In genomic region chr7:127865466-127865865, GRCh38 we compare ENCODE assay signal across 14 cellular contexts.
A peak's percentile ranks its signal among the peaks of the same experiment; 100 is the strongest.
DNase-seq lines count a peak whose midpoint lies in the region; ATAC-seq and TF ChIP-seq lines count a peak whose summit lies in the region.
"Had no signal": no experiment of that assay in that cellular context is flagged by ENCODE, and none has a peak within 500 bp of the region (broad histone marks: within the 10 kb centered on the region; RNA-seq: fewer than 3 reads in every experiment).

No MANE protein-coding gene starts in this region.

- no peak overlapping the region for H3K9ac ChIP-seq in DND-41 (ENCODE audit: low read depth, low read length)
- H3K9ac ChIP-seq: BLaER1 treated with 17β-estradiol and CSF1 and Interleukin-3, amounts not matched to agents 10 nM and 100 nM had no signal

- POLR2A ChIA-PET in naive thymus-derived CD8-positive, alpha-beta T cell (lab: Charles Lee): interaction anchor here (0.9 kb wide), 1 partner anchor 9 kb away, joined by 3 read pairs; no protein-coding TSS in a partner anchor

- H3K4me2 ChIP-seq in DND-41 (ENCODE audit: insufficient read depth, low read length): no peak overlapping the region
- H3K4me2 ChIP-seq: BLaER1 treated with 17β-estradiol and CSF1 and Interleukin-3, amounts not matched to agents 10 nM and 100 nM had no signal

- H3K4me1 ChIP-seq in DND-41 (ENCODE audit: insufficient read depth, low read length) (no peaks in the 10 kb centered on the region), lung (ENCODE audit: control insufficient read depth in 2 of 2, insufficient read depth in 2 of 2, low read length in 2 of 2) (peaks cover 0 to 1% of the 10 kb centered on the region in 2 donors)

- H3K27me3 Mint-ChIP-seq in effector memory CD8-positive, alpha-beta T cell: no peaks in the 10 kb centered on the region
- H3K27me3 Mint-ChIP-seq in naive thymus-derived CD8-positive, alpha-beta T cell: peaks cover 0 to 2% (median 0%) of the 10 kb centered on the region in 5 donors
- H3K27me3 Mint-ChIP-seq: activated B cell treated with CpG ODN at 0.5 μM for 24 hours; central memory CD8-positive, alpha-beta T cell had no signal

- H3K9me3 Mint-ChIP-seq in effector memory CD8-positive, alpha-beta T cell: no peaks in the 10 kb centered on the region
- H3K9me3 Mint-ChIP-seq in naive thymus-derived CD8-positive, alpha-beta T cell: no peaks in the 10 kb centered on the region
- H3K9me3 Mint-ChIP-seq: activated B cell treated with CpG ODN at 0.5 μM for 24 hours; central memory CD8-positive, alpha-beta T cell had no signal

- DNase-seq in DND-41 (no peak), NCI-H226 (peak; percentile 88), lung (ENCODE audit: low spot score) (no peak), T-helper 1 cell (no peak)
- no peak for DNase-seq in effector memory CD8-positive, alpha-beta T cell
- no peak for DNase-seq in naive thymus-derived CD8-positive, alpha-beta T cell
- DNase-seq in activated CD4-positive, alpha-beta T cell treated with anti-CD3 and anti-CD28 coated beads, Interleukin-2, amount 50 U/mL, for 48 hours: no peak
- DNase-seq: activated B cell treated with CpG ODN at 0.5 μM for 24 hours, Kasumi-1, retina, SHP77 had no signal

- H3K27ac Mint-ChIP-seq in effector memory CD8-positive, alpha-beta T cell: no peak overlapping the region
- no peak overlapping the region for H3K27ac Mint-ChIP-seq in naive thymus-derived CD8-positive, alpha-beta T cell
- H3K27ac Mint-ChIP-seq: activated B cell treated with CpG ODN at 0.5 μM for 24 hours had no signal

- H3K36me3 Mint-ChIP-seq in effector memory CD8-positive, alpha-beta T cell (ENCODE audit: insufficient read depth): no peaks in the 10 kb centered on the region
- peaks cover 0 to 25% (median 17%) of the 10 kb centered on the region in 3 donors for H3K36me3 Mint-ChIP-seq in naive thymus-derived CD8-positive, alpha-beta T cell

- H3K27ac ChIP-seq in DND-41 (ENCODE audit: low read length) (no peak overlapping the region), lung (ENCODE audit: low read depth in 1 of 2, low read length in 1 of 2) (no peak overlapping the region)
- H3K27ac ChIP-seq: BLaER1 treated with 17β-estradiol and CSF1 and Interleukin-3, amounts not matched to agents 10 nM and 100 nM had no signal

- no peak overlapping the region for H2AFZ ChIP-seq in DND-41 (ENCODE audit: low read depth, low read length)

- TF ChIP-seq CTCF in DND-41 (IDR thresholded peaks at IDR 0.05; ENCODE audit: borderline replicate concordance, extremely low read depth, low read length, poor library complexity, severe bottlenecking): no peak
- no peak for TF ChIP-seq CTCF in lung (IDR thresholded peaks at IDR 0.05; ENCODE audit: control extremely low read depth, extremely low read depth)

- no peaks in the 10 kb centered on the region; the same call in 1 of the 2 replicates for H3K36me3 ChIP-seq in DND-41 (ENCODE audit: insufficient read depth, low read length)
- no peaks in the 10 kb centered on the region for H3K36me3 ChIP-seq in lung (ENCODE audit: control insufficient read depth in 2 of 2, insufficient read depth in 2 of 2, low read length in 2 of 2)

- WGBS in lung, 2 donors: 28 to 39% methylated on average over 1 of the region's 1 CpG

- H3K4me1 Mint-ChIP-seq in effector memory CD8-positive, alpha-beta T cell (ENCODE audit: low read depth in 2 of 2): peaks cover 26 to 38% of the 10 kb centered on the region in 2 donors
- H3K4me1 Mint-ChIP-seq in naive thymus-derived CD8-positive, alpha-beta T cell: peaks cover 8 to 48% (median 18%) of the 10 kb centered on the region in 4 donors

- H3K4me3 Mint-ChIP-seq in effector memory CD8-positive, alpha-beta T cell: peak overlapping the region in 1 of 2 donors; percentile 18
- no peak overlapping the region for H3K4me3 Mint-ChIP-seq in naive thymus-derived CD8-positive, alpha-beta T cell
- H3K4me3 Mint-ChIP-seq: activated B cell treated with CpG ODN at 0.5 μM for 24 hours; central memory CD8-positive, alpha-beta T cell had no signal

- H3K9me3 ChIP-seq in DND-41 (ENCODE audit: insufficient read depth, low read length, severe bottlenecking) (no peaks in the 10 kb centered on the region), lung (ENCODE audit: control insufficient read depth in 2 of 2, insufficient read depth in 1 of 2, low read length in 1 of 2) (no peaks in the 10 kb centered on the region)

- H3K79me2 ChIP-seq in DND-41 (ENCODE audit: insufficient read depth, low read length): no peaks in the 10 kb centered on the region

- H3K4me3 ChIP-seq in DND-41 (ENCODE audit: low read depth in 1 of 2, low read length in 2 of 2): no peak overlapping the region
- H3K4me3 ChIP-seq in lung: no peak overlapping the region
- H3K4me3 ChIP-seq: BLaER1 treated with 17β-estradiol and CSF1 and Interleukin-3, amounts not matched to agents 10 nM and 100 nM had no signal

- peaks cover 16% of the 10 kb centered on the region; the same call in 1 of the 2 replicates for H4K20me1 ChIP-seq in DND-41 (ENCODE audit: insufficient read depth, low read length)

- H3K27me3 ChIP-seq in DND-41 (ENCODE audit: insufficient read depth, low read length, poor library complexity) (no peaks in the 10 kb centered on the region), lung (ENCODE audit: control insufficient read depth, insufficient read depth) (no peaks in the 10 kb centered on the region)
- H3K27me3 ChIP-seq: BLaER1 treated with 17β-estradiol and CSF1 and Interleukin-3, amounts not matched to agents 10 nM and 100 nM had no signal

- ATAC-seq in DND-41 (ENCODE audit: insufficient read depth, low read depth) (peak; percentile 53; the same call in 1 of the 3 replicates), lung (ENCODE audit: insufficient read depth, low FRiP score) (peak; percentile 47), HG02970 (IDR thresholded peaks at IDR 0.05; ENCODE audit: low FRiP score, unreplicated experiment) (no peak)
- peak; percentile 40 for ATAC-seq in effector memory CD8-positive, alpha-beta T cell (replicated peaks)
- no peak for ATAC-seq in naive thymus-derived CD8-positive, alpha-beta T cell

Comparison
In these comparisons a context has a peak if more than half of its experiments do, and no peak if none do; other contexts are left out.
1. ATAC-seq: peak in DND-41 (single experiment), effector memory CD8-positive, alpha-beta T cell (single experiment) and lung (single experiment); none in HG02970 (single experiment) and naive thymus-derived CD8-positive, alpha-beta T cell (0 of 2).